27 cellular contexts compared by ENCODE assay signal in genomic region chr1:221449194-221449593, GRCh38.
"Had no signal": no experiment of that assay in that cellular context is flagged by ENCODE, and none has a peak within 500 bp of the region (broad histone marks: within the 10 kb centered on the region; RNA-seq: fewer than 3 reads in every experiment).

No MANE protein-coding gene starts in this region.

- H3K9me3 ChIP-seq: adrenal gland, gastroesophageal sphincter, left ventricle myocardium inferior, mucosa of descending colon, ovary, psoas muscle, right atrium auricular region, spleen, testis had no signal

- H3K4me1 Mint-ChIP-seq: activated B cell treated with CpG ODN at 0.5 μM for 24 hours had no signal

- H3K79me2 ChIP-seq: hepatocyte had no signal

- H3K27ac ChIP-seq: adrenal gland, coronary artery, dorsolateral prefrontal cortex, hepatocyte, left ventricle myocardium inferior, ovary, psoas muscle, right atrium auricular region, spleen, testis had no signal

- H3K4me3 Mint-ChIP-seq: activated B cell treated with CpG ODN at 0.5 μM for 24 hours; activated CD8-positive, alpha-beta T cell treated with anti-CD3 and anti-CD28 coated beads for 36 hours; brain; nephron had no signal

- H3K4me3 ChIP-seq: adrenal gland, coronary artery, dorsolateral prefrontal cortex, gastroesophageal sphincter, hepatocyte, left ventricle myocardium inferior, lung, mucosa of descending colon, ovary, psoas muscle, right atrium auricular region, spleen, testis had no signal

- DNase-seq: activated B cell treated with CpG ODN at 0.5 μM for 24 hours; activated CD4-positive, alpha-beta T cell treated with anti-CD3 and anti-CD28 coated beads, Interleukin-2, amount 50 U/mL, for 1 hour; activated naive CD4-positive, alpha-beta T cell; activated T-cell treated with anti-CD3 and anti-CD28 coated beads, Interleukin-2, amount 50 U/mL, for 48 hours; adrenal gland; aorta; dorsolateral prefrontal cortex; effector memory CD4-positive, alpha-beta T cell; erythroblast; islet precursor cell; left ventricle myocardium inferior; mucosa of descending colon; ovary; psoas muscle; spleen; stimulated activated naive CD4-positive, alpha-beta T cell; testis; trophoblast cell had no signal

- H2AFZ ChIP-seq: hepatocyte had no signal

- H3K9me3 Mint-ChIP-seq: activated B cell treated with CpG ODN at 0.5 μM for 24 hours; activated CD8-positive, alpha-beta T cell treated with anti-CD3 and anti-CD28 coated beads for 36 hours had no signal

- H3K36me3 Mint-ChIP-seq: activated naive CD4-positive, alpha-beta T cell treated with anti-CD3 and anti-CD28 coated beads, Interleukin-2, amount 50 U/mL, for 72 hours; brain had no signal

- H3K4me2 ChIP-seq: hepatocyte had no signal

- H3K36me3 ChIP-seq: adrenal gland, gastroesophageal sphincter, left ventricle myocardium inferior, ovary, right atrium auricular region, spleen had no signal

- H3K27ac Mint-ChIP-seq: activated B cell treated with CpG ODN at 0.5 μM for 24 hours; activated naive CD4-positive, alpha-beta T cell treated with anti-CD3 and anti-CD28 coated beads, Interleukin-2, amount 50 U/mL, for 72 hours had no signal

- H3K4me1 ChIP-seq: adrenal gland, left ventricle myocardium inferior, psoas muscle, right atrium auricular region, spleen, testis had no signal

- ATAC-seq: gastroesophageal sphincter, mucosa of descending colon, psoas muscle had no signal

- H3K27me3 ChIP-seq: adrenal gland, gastroesophageal sphincter, hepatocyte, ovary, right atrium auricular region, testis had no signal
